Comparison of ENCODE assay signal across 1 cellular context in genomic region chr13:113748862-113749451, GRCh38.
TF ChIP-seq lines count a peak whose summit lies in the region.

No MANE protein-coding gene starts in this region.

TF ChIP-seq in H1, 55 proteins besides CTCF, POLR2A, EP300 and RAD21 (continued from another document):
- no peak for TF ChIP-seq ZNF274 (IDR thresholded peaks at IDR 0.05; ENCODE audit: borderline replicate concordance, extremely low read depth, low read length)
- TF ChIP-seq CBX5 (IDR thresholded peaks at IDR 0.05; ENCODE audit: low read depth, low read length), result no peak
- no peak for TF ChIP-seq RFX5 (IDR thresholded peaks at IDR 0.05; ENCODE audit: borderline replicate concordance, low read depth, low read length)
- TF ChIP-seq BRCA1 (IDR thresholded peaks at IDR 0.05; ENCODE audit: low read depth, low read length), result no peak
- TF ChIP-seq TAF1 (IDR thresholded peaks at IDR 0.05; ENCODE audit: low read depth, low read length), result no peak
- TF ChIP-seq TBP (IDR thresholded peaks at IDR 0.05; ENCODE audit: low read depth, low read length), result no peak
- no peak for TF ChIP-seq NANOG (IDR thresholded peaks at IDR 0.05; ENCODE audit: insufficient read depth, low read depth, low read length, poor library complexity, severe bottlenecking)
- TF ChIP-seq POU5F1 (IDR thresholded peaks at IDR 0.05; ENCODE audit: low read depth, low read length), result no peak
- no peak for TF ChIP-seq SP4 (IDR thresholded peaks at IDR 0.05; ENCODE audit: low read length)
